In genomic region chr3:58379351-58380073, GRCh38 we compare ENCODE assay signal across 18 cellular contexts. TPM values are rescaled to one million over a fixed set of nuclear protein-coding genes. Genes with fewer than 3 reads are reported as not detected.
DNase-seq lines count a peak whose midpoint lies in the region; ATAC-seq and TF ChIP-seq lines count a peak whose summit lies in the region.
"Had no signal": no experiment of that assay in that cellular context is flagged by ENCODE, and none has a peak within 500 bp of the region (broad histone marks: within the 10 kb centered on the region; RNA-seq: fewer than 3 reads in every experiment).

No MANE protein-coding gene starts in this region.

- no peaks in the 10 kb centered on the region for H3F3A ChIP-seq in OCI-LY1 (ENCODE audit: insufficient read depth, low read length)

- H3K9ac ChIP-seq in OCI-LY1 (ENCODE audit: low read length) (no peak overlapping the region), endodermal cell (ENCODE audit: extremely low read depth, low read length, poor library complexity, severe bottlenecking) (no peak overlapping the region)

- no peak overlapping the region for H3K4me3 ChIP-seq in OCI-LY1 (ENCODE audit: low read depth, low read length, poor library complexity, severe bottlenecking)
- H3K4me3 ChIP-seq in endodermal cell (ENCODE audit: low read length): peak overlapping the region; percentile 11
- H3K4me3 ChIP-seq: Peyer's patch had no signal

- H2AFZ ChIP-seq in OCI-LY1 (ENCODE audit: low read length): no peak overlapping the region

- no peaks in the 10 kb centered on the region for H3K27me3 Mint-ChIP-seq in activated naive CD8-positive, alpha-beta T cell treated with anti-CD3 and anti-CD28 coated beads, Interleukin-2, amount 50 U/mL, for 24 hours
- H3K27me3 Mint-ChIP-seq in activated naive CD8-positive, alpha-beta T cell treated with anti-CD3 and anti-CD28 coated beads for 36 hours: no peaks in the 10 kb centered on the region
- no peaks in the 10 kb centered on the region for H3K27me3 Mint-ChIP-seq in endodermal cell (ENCODE audit: insufficient read depth)
- H3K27me3 Mint-ChIP-seq in stimulated activated naive B cell treated with anti-CD40 and anti-IgM and Interleukin-4, amounts not matched to agents 10 μg/mL and 1 μg/mL and 100 μg/mL, for 72 hours: no peaks in the 10 kb centered on the region
- H3K27me3 Mint-ChIP-seq in natural killer cell treated with Interleukin-12 subunit alpha and Interleukin-12 subunit beta and Interleukin-15 and Interleukin-18, amount 100 ng/mL, for 72 hours: no peaks in the 10 kb centered on the region
- H3K27me3 Mint-ChIP-seq: CD4-positive, CD25-positive, alpha-beta regulatory T cell had no signal

- peaks cover 38% of the 10 kb centered on the region for H3K79me2 ChIP-seq in OCI-LY1 (ENCODE audit: insufficient read depth, low read length)

- H3K27ac ChIP-seq in OCI-LY1 (ENCODE audit: low read depth, low read length, poor library complexity, severe bottlenecking): peak overlapping the region; percentile 3
- no peak overlapping the region for H3K27ac ChIP-seq in endodermal cell (ENCODE audit: low read depth, low read length)
- H3K27ac ChIP-seq: Peyer's patch had no signal

- in situ Hi-C loops in G401 (cut with HindIII; ENCODE audit: low sequenced_read_pairs): no loop called here

- DNase-seq in activated naive CD8-positive, alpha-beta T cell treated with anti-CD3 and anti-CD28 coated beads, Interleukin-2, amount 50 U/mL, for 24 hours: no peak
- DNase-seq in activated naive CD8-positive, alpha-beta T cell treated with anti-CD3 and anti-CD28 coated beads for 36 hours: no peak
- no peak for DNase-seq in endodermal cell
- DNase-seq in stimulated activated naive B cell treated with anti-CD40 and anti-IgM and Interleukin-4, amounts not matched to agents 10 μg/mL and 1 μg/mL and 100 μg/mL, for 72 hours: no peak
- no peak for DNase-seq in G401 (ENCODE audit: low spot score)
- no peak for DNase-seq in natural killer cell treated with Interleukin-12 subunit alpha and Interleukin-12 subunit beta and Interleukin-15 and Interleukin-18, amount 100 ng/mL, for 72 hours (ENCODE audit: low spot score)
- no peak for DNase-seq in SW 1271 (lab: John Stamatoyannopoulos, UW)
- DNase-seq: CD4-positive, CD25-positive, alpha-beta regulatory T cell; DMS79 treated with DMSO at 0.1 percent for 48 hours; GDM1; GOT3; NCI-H1105 treated with DMSO at 0.1 percent for 48 hours; NCI-H187; NCI-H446; NCI-H82; Peyer's patch; SHP77 had no signal

- 82 to 83% methylated on average over 3 to 4 of the region's 4 CpGs for WGBS in endodermal cell (ENCODE audit: insufficient coverage in 1 of 2, insufficient read length in 1 of 2), 2 experiments

- ATAC-seq in activated naive CD8-positive, alpha-beta T cell treated with anti-CD3 and anti-CD28 coated beads, Interleukin-2, amount 50 U/mL, for 24 hours: no peak
- ATAC-seq in stimulated activated naive B cell treated with anti-CD40 and anti-IgM and Interleukin-4, amounts not matched to agents 10 μg/mL and 1 μg/mL and 100 μg/mL, for 72 hours (replicated peaks): no peak
- no peak for ATAC-seq in natural killer cell treated with Interleukin-12 subunit alpha and Interleukin-12 subunit beta and Interleukin-15 and Interleukin-18, amount 100 ng/mL, for 72 hours

- H4K20me1 ChIP-seq in OCI-LY1 (ENCODE audit: insufficient read depth, low read length): no peaks in the 10 kb centered on the region

- no peaks in the 10 kb centered on the region for H3K9me2 ChIP-seq in OCI-LY1 (ENCODE audit: low read depth, low read length)

- H3K9me3 ChIP-seq in OCI-LY1 (ENCODE audit: low read length): no peaks in the 10 kb centered on the region
- H3K9me3 ChIP-seq in endodermal cell (ENCODE audit: control insufficient read depth, low read length): no peaks in the 10 kb centered on the region
- H3K9me3 ChIP-seq: Peyer's patch had no signal

- no peaks in the 10 kb centered on the region for H3K27me3 ChIP-seq in OCI-LY1 (ENCODE audit: insufficient read depth, low read length)
- no peaks in the 10 kb centered on the region for H3K27me3 ChIP-seq in endodermal cell (ENCODE audit: control insufficient read depth, insufficient read depth, low read length, poor library complexity, severe bottlenecking)
- H3K27me3 ChIP-seq: Peyer's patch had no signal

- TF ChIP-seq CTCF in OCI-LY1 (IDR thresholded peaks at IDR 0.05; ENCODE audit: low read length) (no peak), endodermal cell (conservative IDR thresholded peaks at IDR 0.05) (no peak)

- H3K4me2 ChIP-seq in OCI-LY1 (ENCODE audit: low read length): no peak overlapping the region

- H3K36me3 Mint-ChIP-seq in activated naive CD8-positive, alpha-beta T cell treated with anti-CD3 and anti-CD28 coated beads, Interleukin-2, amount 50 U/mL, for 24 hours (ENCODE audit: low read depth): peaks cover 9% of the 10 kb centered on the region
- H3K36me3 Mint-ChIP-seq in activated naive CD8-positive, alpha-beta T cell treated with anti-CD3 and anti-CD28 coated beads for 36 hours: peaks cover 1% of the 10 kb centered on the region
- H3K36me3 Mint-ChIP-seq in endodermal cell (ENCODE audit: low read depth): no peaks in the 10 kb centered on the region
- H3K36me3 Mint-ChIP-seq in stimulated activated naive B cell treated with anti-CD40 and anti-IgM and Interleukin-4, amounts not matched to agents 10 μg/mL and 1 μg/mL and 100 μg/mL, for 72 hours: peaks cover 17 to 20% of the 10 kb centered on the region in 2 donors
- no peaks in the 10 kb centered on the region for H3K36me3 Mint-ChIP-seq in natural killer cell treated with Interleukin-12 subunit alpha and Interleukin-12 subunit beta and Interleukin-15 and Interleukin-18, amount 100 ng/mL, for 72 hours

- H3K9me3 Mint-ChIP-seq in activated naive CD8-positive, alpha-beta T cell treated with anti-CD3 and anti-CD28 coated beads, Interleukin-2, amount 50 U/mL, for 24 hours: no peaks in the 10 kb centered on the region
- no peaks in the 10 kb centered on the region for H3K9me3 Mint-ChIP-seq in activated naive CD8-positive, alpha-beta T cell treated with anti-CD3 and anti-CD28 coated beads for 36 hours
- no peaks in the 10 kb centered on the region for H3K9me3 Mint-ChIP-seq in endodermal cell
- no peaks in the 10 kb centered on the region for H3K9me3 Mint-ChIP-seq in stimulated activated naive B cell treated with anti-CD40 and anti-IgM and Interleukin-4, amounts not matched to agents 10 μg/mL and 1 μg/mL and 100 μg/mL, for 72 hours
- H3K9me3 Mint-ChIP-seq in natural killer cell treated with Interleukin-12 subunit alpha and Interleukin-12 subunit beta and Interleukin-15 and Interleukin-18, amount 100 ng/mL, for 72 hours: no peaks in the 10 kb centered on the region

- H3K4me3 Mint-ChIP-seq in activated naive CD8-positive, alpha-beta T cell treated with anti-CD3 and anti-CD28 coated beads, Interleukin-2, amount 50 U/mL, for 24 hours: no peak overlapping the region
- no peak overlapping the region for H3K4me3 Mint-ChIP-seq in activated naive CD8-positive, alpha-beta T cell treated with anti-CD3 and anti-CD28 coated beads for 36 hours
- H3K4me3 Mint-ChIP-seq in endodermal cell: no peak overlapping the region
- no peak overlapping the region for H3K4me3 Mint-ChIP-seq in stimulated activated naive B cell treated with anti-CD40 and anti-IgM and Interleukin-4, amounts not matched to agents 10 μg/mL and 1 μg/mL and 100 μg/mL, for 72 hours
- H3K4me3 Mint-ChIP-seq in natural killer cell treated with Interleukin-12 subunit alpha and Interleukin-12 subunit beta and Interleukin-15 and Interleukin-18, amount 100 ng/mL, for 72 hours: no peak overlapping the region
- H3K4me3 Mint-ChIP-seq: CD4-positive, CD25-positive, alpha-beta regulatory T cell had no signal

- H3K4me1 ChIP-seq in OCI-LY1 (ENCODE audit: insufficient read depth, low read length, severe bottlenecking): no peaks in the 10 kb centered on the region
- peaks cover 8% of the 10 kb centered on the region for H3K4me1 ChIP-seq in endodermal cell (ENCODE audit: control insufficient read depth, insufficient read depth, low read length)
- H3K4me1 ChIP-seq: Peyer's patch had no signal

- H3K27ac Mint-ChIP-seq in activated naive CD8-positive, alpha-beta T cell treated with anti-CD3 and anti-CD28 coated beads, Interleukin-2, amount 50 U/mL, for 24 hours: peak overlapping the region; percentile 24
- no peak overlapping the region for H3K27ac Mint-ChIP-seq in activated naive CD8-positive, alpha-beta T cell treated with anti-CD3 and anti-CD28 coated beads for 36 hours
- peak overlapping the region; percentile 38 for H3K27ac Mint-ChIP-seq in endodermal cell
- H3K27ac Mint-ChIP-seq in stimulated activated naive B cell treated with anti-CD40 and anti-IgM and Interleukin-4, amounts not matched to agents 10 μg/mL and 1 μg/mL and 100 μg/mL, for 72 hours: peak overlapping the region; percentile 59
- H3K27ac Mint-ChIP-seq in natural killer cell treated with Interleukin-12 subunit alpha and Interleukin-12 subunit beta and Interleukin-15 and Interleukin-18, amount 100 ng/mL, for 72 hours: no peak overlapping the region

- peaks cover 82% of the 10 kb centered on the region for H3K36me3 ChIP-seq in OCI-LY1 (ENCODE audit: insufficient read depth, low read length)
- H3K36me3 ChIP-seq in endodermal cell (ENCODE audit: control insufficient read depth, insufficient read depth, low read length): no peaks in the 10 kb centered on the region
- H3K36me3 ChIP-seq: Peyer's patch had no signal

- H3K4me1 Mint-ChIP-seq in activated naive CD8-positive, alpha-beta T cell treated with anti-CD3 and anti-CD28 coated beads, Interleukin-2, amount 50 U/mL, for 24 hours: peaks cover under 1% of the 10 kb centered on the region
- no peaks in the 10 kb centered on the region for H3K4me1 Mint-ChIP-seq in activated naive CD8-positive, alpha-beta T cell treated with anti-CD3 and anti-CD28 coated beads for 36 hours
- peaks cover 38% of the 10 kb centered on the region for H3K4me1 Mint-ChIP-seq in endodermal cell
- H3K4me1 Mint-ChIP-seq in stimulated activated naive B cell treated with anti-CD40 and anti-IgM and Interleukin-4, amounts not matched to agents 10 μg/mL and 1 μg/mL and 100 μg/mL, for 72 hours: peaks cover 12 to 27% of the 10 kb centered on the region in 2 donors
- peaks cover 0 to 3% of the 10 kb centered on the region in 2 donors for H3K4me1 Mint-ChIP-seq in natural killer cell treated with Interleukin-12 subunit alpha and Interleukin-12 subunit beta and Interleukin-15 and Interleukin-18, amount 100 ng/mL, for 72 hours (ENCODE audit: low read depth in 2 of 2)

RNA-seq across cellular contexts. Expression of gene PXK, which starts 46.8 kb away (rescaled TPM):
- 10 to 100 TPM; 22.2 to 24.0 TPM for total RNA-seq in activated naive CD8-positive, alpha-beta T cell treated with anti-CD3 and anti-CD28 coated beads for 36 hours
- total RNA-seq in endodermal cell: 10 to 100 TPM; 16.0 to 22.0 TPM
- polyA plus RNA-seq in endodermal cell (2013, experiment 1 of 2): 10.3 TPM
- polyA plus RNA-seq in endodermal cell (2013, experiment 2 of 2): 10.2 TPM
- total RNA-seq in G401 (2014; rRNA removed; shearing (Covaris generic)): 17.0 and 18.4 TPM in 2 replicates
- total RNA-seq in natural killer cell treated with Interleukin-12 subunit alpha and Interleukin-12 subunit beta and Interleukin-15 and Interleukin-18, amount 100 ng/mL, for 72 hours: 10 to 100 TPM; 63.8 to 67.8 TPM

RNA-seq across cellular contexts. Expression of gene PDHB, which starts 54.1 kb away (rescaled TPM):
- total RNA-seq in activated naive CD8-positive, alpha-beta T cell treated with anti-CD3 and anti-CD28 coated beads for 36 hours: 10 to 100 TPM; 64.6 to 65.3 TPM
- total RNA-seq in endodermal cell: 100 to 1,000 TPM; 127 to 159 TPM
- polyA plus RNA-seq in endodermal cell (2013, experiment 1 of 2): 108 TPM
- 102 TPM for polyA plus RNA-seq in endodermal cell (2013, experiment 2 of 2)
- 341 and 345 TPM in 2 replicates for total RNA-seq in G401 (2014; rRNA removed; shearing (Covaris generic))
- total RNA-seq in natural killer cell treated with Interleukin-12 subunit alpha and Interleukin-12 subunit beta and Interleukin-15 and Interleukin-18, amount 100 ng/mL, for 72 hours: 10 to 100 TPM; 30.6 to 41.7 TPM

Comparison
In these comparisons a context has a peak if more than half of its experiments do, and no peak if none do; other contexts are left out.
1. H3K27ac Mint-ChIP-seq: peak in activated naive CD8-positive, alpha-beta T cell treated with anti-CD3 and anti-CD28 coated beads, Interleukin-2, amount 50 U/mL, for 24 hours (single experiment), endodermal cell (single experiment) and stimulated activated naive B cell treated with anti-CD40 and anti-IgM and Interleukin-4, amounts not matched to agents 10 μg/mL and 1 μg/mL and 100 μg/mL, for 72 hours (single experiment); none in activated naive CD8-positive, alpha-beta T cell treated with anti-CD3 and anti-CD28 coated beads for 36 hours (single experiment) and natural killer cell treated with Interleukin-12 subunit alpha and Interleukin-12 subunit beta and Interleukin-15 and Interleukin-18, amount 100 ng/mL, for 72 hours (0 of 2).